ENCODE assay signal across 17 cellular contexts in the genomic region with DNA sequence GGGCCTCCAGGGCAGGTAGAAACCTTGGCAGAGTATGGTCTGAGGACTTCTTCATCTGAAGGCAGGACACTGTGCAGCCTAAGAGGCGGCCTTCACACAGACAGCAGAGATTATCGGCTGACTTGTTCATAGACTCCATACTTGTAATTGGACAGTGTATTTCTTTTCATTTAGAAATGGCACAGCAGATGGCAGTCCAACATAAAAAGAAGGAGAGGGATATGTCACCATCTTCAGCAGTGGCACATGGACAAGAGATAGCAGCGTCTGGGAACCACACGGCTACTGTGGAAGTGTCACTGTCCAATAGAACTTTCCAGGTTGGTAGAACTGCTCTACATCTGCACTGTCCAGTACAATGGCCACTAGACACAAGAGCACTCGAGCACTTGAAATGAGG. TPM values are rescaled to one million over a fixed set of nuclear protein-coding genes. Genes with fewer than 3 reads are reported as not detected.
A peak's percentile ranks its signal among the peaks of the same experiment; 100 is the strongest.
DNase-seq lines count a peak whose midpoint lies in the region; ATAC-seq, FAIRE-seq and TF ChIP-seq lines count a peak whose summit lies in the region.
"Had no signal": no experiment of that assay in that cellular context is flagged by ENCODE, and none has a peak within 500 bp of the region (broad histone marks: within the 10 kb centered on the region; RNA-seq: fewer than 3 reads in every experiment).

No MANE protein-coding gene starts in this region.

- no peak overlapping the region for H3K4me3 ChIP-seq in K562
- H3K4me3 ChIP-seq: cardiac muscle cell, spleen had no signal

- H3K27me3 Mint-ChIP-seq in activated CD4-positive, alpha-beta T cell treated with anti-CD3 and anti-CD28 coated beads for 36 hours, result peaks cover 15% of the 10 kb centered on the region

- no peak overlapping the region for H3K27ac ChIP-seq in K562 (ENCODE audit: extremely low read depth, low read depth, low read length)
- H3K27ac ChIP-seq: cardiac muscle cell, spleen, WERI-Rb-1 had no signal

- ATAC-seq in K562, result peak; percentile 65
- no peak for ATAC-seq in activated CD4-positive, alpha-beta T cell treated with anti-CD3 and anti-CD28 coated beads for 36 hours
- no peak for ATAC-seq in HG02852 (IDR thresholded peaks at IDR 0.05; ENCODE audit: unreplicated experiment)

- in situ Hi-C loops in K562 (cut with MboI), result no loop called here

- no peaks in the 10 kb centered on the region for H3K4me1 ChIP-seq in K562 (replicated peaks in 1 of 2; ENCODE audit: control insufficient read depth in 2 of 2, insufficient read depth in 2 of 2, low read length in 2 of 2)
- H3K4me1 ChIP-seq: spleen had no signal

- TF ChIP-seq RAD21 in K562 (CRISPR knock-in tag; conservative IDR thresholded peaks at IDR 0.05 in 1 of 2, IDR thresholded peaks at IDR 0.05 in 1 of 2), result peak; percentile 49 to 66; a peak in 3 of 4 replicates

- no peak for TF ChIP-seq EP300 in K562 (IDR thresholded peaks at IDR 0.05; ENCODE audit: low read length)

- CTCF ChIA-PET in K562 (lab: Yijun Ruan, JAX; ENCODE audit: low intra/inter-chr PET ratio), result no interaction called here
- CTCF ChIA-PET in activated CD4-positive, alpha-beta T cell treated with anti-CD3 and anti-CD28 coated beads for 36 hours (lab: Charles Lee), result no interaction called here

- peak in 2 of 3 experiments; percentile 15 to 48; a peak in 2 of 6 replicates for TF ChIP-seq CTCF in K562 (IDR thresholded peaks at IDR 0.05 in 2 of 3, conservative IDR thresholded peaks at IDR 0.05 in 1 of 3; ENCODE audit: insufficient read depth in 2 of 3, low read depth in 1 of 3, low read length in 3 of 3)

- POLR2A ChIA-PET in K562 (lab: Yijun Ruan, JAX), result no interaction called here
- POLR2A ChIA-PET in activated CD4-positive, alpha-beta T cell treated with anti-CD3 and anti-CD28 coated beads for 36 hours (lab: Charles Lee), result no interaction called here

- no peak for TF ChIP-seq POLR2A in K562 (conservative IDR thresholded peaks at IDR 0.05)

- H3K36me3 Mint-ChIP-seq in activated CD4-positive, alpha-beta T cell treated with anti-CD3 and anti-CD28 coated beads for 36 hours (ENCODE audit: low read depth), result no peaks in the 10 kb centered on the region
- H3K36me3 Mint-ChIP-seq: activated naive CD4-positive, alpha-beta T cell treated with anti-CD3 and anti-CD28 coated beads, Interleukin-2, amount 50 U/mL, for 24 hours had no signal

- H3K4me3 Mint-ChIP-seq in activated CD4-positive, alpha-beta T cell treated with anti-CD3 and anti-CD28 coated beads for 36 hours, result no peak overlapping the region
- H3K4me3 Mint-ChIP-seq: activated naive CD4-positive, alpha-beta T cell treated with anti-CD3 and anti-CD28 coated beads, Interleukin-2, amount 50 U/mL, for 24 hours had no signal

- no peak overlapping the region for H3K9ac ChIP-seq in K562 (ENCODE audit: insufficient read depth in 1 of 2, low read depth in 2 of 2, low read length in 2 of 2)

- FAIRE-seq in K562 (lab: Jason Lieb, UNC), result no peak
- FAIRE-seq: frontal cortex had no signal

- no TSS peak for BruUV-seq in K562 (replicated peaks; lab: Mats Ljungman, UMichigan)

- no peaks in the 10 kb centered on the region for H3K79me2 ChIP-seq in K562 (ENCODE audit: control insufficient read depth, insufficient read depth, low read length)

- no peaks in the 10 kb centered on the region for H3K9me1 ChIP-seq in K562 (ENCODE audit: control insufficient read depth, insufficient read depth, low read length)

- no peaks in the 10 kb centered on the region for H3K4me1 Mint-ChIP-seq in activated CD4-positive, alpha-beta T cell treated with anti-CD3 and anti-CD28 coated beads for 36 hours
- H3K4me1 Mint-ChIP-seq: activated naive CD4-positive, alpha-beta T cell treated with anti-CD3 and anti-CD28 coated beads, Interleukin-2, amount 50 U/mL, for 24 hours had no signal

- intact Hi-C loops in K562 (cut with micrococcal nuclease), result loop anchor here (5.0 kb wide), 1 partner anchor 476 kb away; a partner anchor contains a TSS
- intact Hi-C loops in activated CD4-positive, alpha-beta T cell treated with anti-CD3 and anti-CD28 coated beads for 36 hours (cut with DNase I, micrococcal nuclease), result no loop called here

- peak; percentile 26 for DNase-seq in NCI-H748 (lab: John Stamatoyannopoulos, UW; ENCODE audit: unreplicated experiment)
- no peak for DNase-seq in NCI-H748 treated with DMSO at 0.1 percent for 48 hours (lab: John Stamatoyannopoulos, UW)
- peak; percentile 59 for DNase-seq in NCI-H460 (ENCODE audit: extremely low read depth, low read depth)
- no peak for DNase-seq in K562 (ENCODE audit: extremely low read depth in 1 of 4, low spot score in 3 of 4)
- DNase-seq in superior temporal gyrus (ENCODE audit: extremely low spot score), result peak; percentile 18
- DNase-seq in activated CD4-positive, alpha-beta T cell treated with anti-CD3 and anti-CD28 coated beads for 36 hours, result no peak
- no peak for DNase-seq in activated T-cell treated with anti-CD3 and anti-CD28 coated beads, Interleukin-2, amount 50 U/mL, for 1 hour
- DNase-seq: HCEC 1CT, mesendoderm, NCI-H510A, occipital lobe, spleen, WERI-Rb-1 had no signal

- no peaks in the 10 kb centered on the region for H3K36me3 ChIP-seq in K562 (ENCODE audit: control insufficient read depth, insufficient read depth, low read length)
- H3K36me3 ChIP-seq: cardiac muscle cell, spleen, WERI-Rb-1 had no signal

- H3K9me3 Mint-ChIP-seq in activated CD4-positive, alpha-beta T cell treated with anti-CD3 and anti-CD28 coated beads for 36 hours (ENCODE audit: low read depth), result no peaks in the 10 kb centered on the region
- H3K9me3 Mint-ChIP-seq: activated naive CD4-positive, alpha-beta T cell treated with anti-CD3 and anti-CD28 coated beads, Interleukin-2, amount 50 U/mL, for 24 hours had no signal

- H4K20me1 ChIP-seq in K562 (replicated peaks; ENCODE audit: control insufficient read depth, insufficient read depth, low read length), result no peaks in the 10 kb centered on the region

- no peak overlapping the region for H3K4me2 ChIP-seq in K562 (ENCODE audit: insufficient read depth, low read length)

- no peak overlapping the region for H2AFZ ChIP-seq in K562 (ENCODE audit: low read depth, low read length)

- 6% methylated on average over 4 of the region's 5 CpGs for WGBS in K562 (ENCODE audit: insufficient coverage, low coverage, missing lambda C conversion rate)

- no peak overlapping the region for H3K27ac Mint-ChIP-seq in activated CD4-positive, alpha-beta T cell treated with anti-CD3 and anti-CD28 coated beads for 36 hours
- H3K27ac Mint-ChIP-seq: activated naive CD4-positive, alpha-beta T cell treated with anti-CD3 and anti-CD28 coated beads, Interleukin-2, amount 50 U/mL, for 24 hours had no signal

- no peaks in the 10 kb centered on the region for H3K9me3 ChIP-seq in K562 (replicated peaks; ENCODE audit: control insufficient read depth, insufficient read depth, low read depth, low read length)

- H3K27me3 ChIP-seq in K562 (ENCODE audit: control insufficient read depth in 2 of 2, insufficient read depth in 2 of 2, low read length in 2 of 2), result no peaks in the 10 kb centered on the region; a peak in 1 of 5 replicates
- H3K27me3 ChIP-seq: cardiac muscle cell had no signal

TF ChIP-seq in K562, 482 proteins besides CTCF, POLR2A, EP300 and RAD21 (continues in another document):
- TF ChIP-seq RBM22 (IDR thresholded peaks at IDR 0.05; ENCODE audit: low read depth, low read length, poor library complexity, severe bottlenecking) (no peak), PML (IDR thresholded peaks at IDR 0.05; ENCODE audit: low read length) (no peak), ZNF134 (CRISPR knock-in tag; conservative IDR thresholded peaks at IDR 0.05) (no peak)
- TF ChIP-seq, protein P1, sequence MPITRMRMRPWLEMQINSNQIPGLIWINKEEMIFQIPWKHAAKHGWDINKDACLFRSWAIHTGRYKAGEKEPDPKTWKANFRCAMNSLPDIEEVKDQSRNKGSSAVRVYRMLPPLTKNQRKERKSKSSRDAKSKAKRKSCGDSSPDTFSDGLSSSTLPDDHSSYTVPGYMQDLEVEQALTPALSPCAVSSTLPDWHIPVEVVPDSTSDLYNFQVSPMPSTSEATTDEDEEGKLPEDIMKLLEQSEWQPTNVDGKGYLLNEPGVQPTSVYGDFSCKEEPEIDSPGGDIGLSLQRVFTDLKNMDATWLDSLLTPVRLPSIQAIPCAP (CRISPR knock-in tag; IDR thresholded peaks at IDR 0.05; ENCODE audit: borderline replicate concordance), result no peak
- TF ChIP-seq, protein P2, sequence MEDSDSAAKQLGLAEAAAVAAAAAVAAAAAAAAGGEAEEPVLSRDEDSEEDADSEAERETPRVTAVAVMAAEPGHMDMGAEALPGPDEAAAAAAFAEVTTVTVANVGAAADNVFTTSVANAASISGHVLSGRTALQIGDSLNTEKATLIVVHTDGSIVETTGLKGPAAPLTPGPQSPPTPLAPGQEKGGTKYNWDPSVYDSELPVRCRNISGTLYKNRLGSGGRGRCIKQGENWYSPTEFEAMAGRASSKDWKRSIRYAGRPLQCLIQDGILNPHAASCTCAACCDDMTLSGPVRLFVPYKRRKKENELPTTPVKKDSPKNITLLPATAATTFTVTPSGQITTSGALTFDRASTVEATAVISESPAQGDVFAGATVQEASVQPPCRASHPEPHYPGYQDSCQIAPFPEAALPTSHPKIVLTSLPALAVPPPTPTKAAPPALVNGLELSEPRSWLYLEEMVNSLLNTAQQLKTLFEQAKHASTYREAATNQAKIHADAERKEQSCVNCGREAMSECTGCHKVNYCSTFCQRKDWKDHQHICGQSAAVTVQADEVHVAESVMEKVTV (CRISPR knock-in tag; IDR thresholded peaks at IDR 0.05), result 0 out of 2 replicates have a peak, but pooled peaks have one; percentile 20

RNA-seq across cellular contexts. Expression of a gene that starts 21.7 kb away (rescaled TPM):
- total RNA-seq in NCI-H460 (2014; rRNA removed; shearing (Covaris generic)), result 26.8 and 29.6 TPM in 2 replicates
- polyA plus RNA-seq in NCI-H460 (2014; cell fraction: nucleus; rRNA removed), result 27.3 and 29.0 TPM in 2 replicates
- total RNA-seq in K562 (2011; cell fraction: chromatin; rRNA removed; ENCODE audit: low replicate concordance), result 10.6 and 14.7 TPM in 2 replicates
- 9.5 and 10.9 TPM in 2 replicates for total RNA-seq in K562 (2011; cell fraction: nucleolus; rRNA removed)
- 8.4 and 10.3 TPM in 2 replicates for total RNA-seq in K562 (2011; cell fraction: nucleoplasm; rRNA removed)
- total RNA-seq in K562 (2014; rRNA removed) (10.9 and 12.8 TPM in 2 replicates), K562 (2014; rRNA removed; fragmentation: Illumina TruSeq; extraction: Trizol) (12.1 and 13.5 TPM in 2 replicates), K562 (2015; rRNA removed; fragmentation: Illumina TruSeq; extraction: Trizol) (13.0 TPM in 2 replicates), K562 (2021) (13.7 and 15.0 TPM in 2 replicates)
- polyA plus RNA-seq in K562 (2011; rRNA removed) (29.1 and 35.6 TPM in 2 replicates), K562 (2014; fragmentation: Illumina TruSeq; extraction: Trizol) (17.7 and 20.3 TPM in 2 replicates), K562 (2014; fragmentation: Nextera tagmentation; extraction: Ambion mirVana) (10 to 100 TPM; 16.9 to 23.8 TPM), K562 (2014; rRNA removed) (15.1 and 18.4 TPM in 2 replicates)
- 26.4 and 29.0 TPM in 2 replicates for polyA plus RNA-seq in K562 (2011; cell fraction: cytosol; rRNA removed)
- 42.5 and 45.2 TPM in 2 replicates for polyA plus RNA-seq in K562 (2011; cell fraction: nucleus; rRNA removed)
- 13.6 and 25.7 TPM in 2 replicates for polyA plus RNA-seq in K562 (2012)
- polyA minus RNA-seq in K562 (2011; rRNA and poly(A)+ RNA removed), result 26.0 and 26.4 TPM in 2 replicates
- polyA minus RNA-seq in K562 (2011; cell fraction: cytosol; rRNA and poly(A)+ RNA removed), result 8.1 and 13.3 TPM in 2 replicates
- polyA minus RNA-seq in K562 (2011; cell fraction: nucleus; rRNA and poly(A)+ RNA removed), result 11.2 and 13.4 TPM in 2 replicates
- total RNA-seq in activated CD4-positive, alpha-beta T cell treated with anti-CD3 and anti-CD28 coated beads for 36 hours, result 10 to 100 TPM; 14.9 to 15.6 TPM

Comparison
In these comparisons a context has a peak if more than half of its experiments do, and no peak if none do; other contexts are left out.
1. DNase-seq: peak in NCI-H748 (single experiment), NCI-H460 (single experiment) and superior temporal gyrus (single experiment); none in NCI-H748 treated with DMSO at 0.1 percent for 48 hours (single experiment), K562 (0 of 4), activated CD4-positive, alpha-beta T cell treated with anti-CD3 and anti-CD28 coated beads for 36 hours (single experiment) and activated T-cell treated with anti-CD3 and anti-CD28 coated beads, Interleukin-2, amount 50 U/mL, for 1 hour (single experiment).